In genomic region chr10:77711683-77712049, GRCh38 we compare ENCODE assay signal across 9 cellular contexts.
DNase-seq lines count a peak whose midpoint lies in the region; ATAC-seq and TF ChIP-seq lines count a peak whose summit lies in the region.
"Had no signal": no experiment of that assay in that cellular context is flagged by ENCODE, and none has a peak within 500 bp of the region (broad histone marks: within the 10 kb centered on the region; RNA-seq: fewer than 3 reads in every experiment).

No MANE protein-coding gene starts in this region.

- no peak overlapping the region for H3K27ac Mint-ChIP-seq in activated CD4-positive, alpha-beta T cell treated with anti-CD3 and anti-CD28 coated beads, Interleukin-2, amount 10 ng/mL, durations not matched to agents 24 days and 14 days
- no peak overlapping the region for H3K27ac Mint-ChIP-seq in activated CD4-positive, alpha-beta T cell treated with anti-CD3 and anti-CD28 coated beads, Interleukin-2, amount 10 ng/mL, durations not matched to agents 7 days and 5 days
- no peak overlapping the region for H3K27ac Mint-ChIP-seq in stimulated activated memory B cell treated with anti-CD40 and anti-IgM and Interleukin-4, amounts not matched to agents 10 μg/mL and 1 μg/mL and 100 μg/mL, for 72 hours

- peak; percentile 6 for ATAC-seq in HG03439 (IDR thresholded peaks at IDR 0.05; ENCODE audit: unreplicated experiment)
- ATAC-seq in stimulated activated memory B cell treated with anti-CD40 and anti-IgM and Interleukin-4, amounts not matched to agents 10 μg/mL and 1 μg/mL and 100 μg/mL, for 72 hours: peak; percentile 4
- ATAC-seq in GM19463 (IDR thresholded peaks at IDR 0.05; ENCODE audit: unreplicated experiment): no peak

- CTCF ChIA-PET in activated CD4-positive, alpha-beta T cell treated with anti-CD3 and anti-CD28 coated beads, Interleukin-2, amount 10 ng/mL, durations not matched to agents 7 days and 5 days (lab: Charles Lee): interaction anchor here (0.7 to 3.1 kb wide), 12 partner anchors 13 to 546 kb away, joined by 3 to 18 read pairs (median 4); no protein-coding TSS in a partner anchor

- DNase-seq in activated CD4-positive, alpha-beta T cell treated with anti-CD3 and anti-CD28 coated beads, Interleukin-2, amount 10 ng/mL, durations not matched to agents 24 days and 14 days: no peak
- DNase-seq in activated CD4-positive, alpha-beta T cell treated with anti-CD3 and anti-CD28 coated beads, Interleukin-2, amount 10 ng/mL, durations not matched to agents 7 days and 5 days: no peak
- DNase-seq in coronary artery (ENCODE audit: low spot score) (no peak), NCI-H1092 (lab: John Stamatoyannopoulos, UW) (no peak), NCI-H2081 treated with DMSO at 0.1 percent for 48 hours (lab: John Stamatoyannopoulos, UW) (no peak)

- H3K36me3 Mint-ChIP-seq in activated CD4-positive, alpha-beta T cell treated with anti-CD3 and anti-CD28 coated beads, Interleukin-2, amount 10 ng/mL, durations not matched to agents 24 days and 14 days (ENCODE audit: low read depth): no peaks in the 10 kb centered on the region
- no peaks in the 10 kb centered on the region for H3K36me3 Mint-ChIP-seq in activated CD4-positive, alpha-beta T cell treated with anti-CD3 and anti-CD28 coated beads, Interleukin-2, amount 10 ng/mL, durations not matched to agents 7 days and 5 days (ENCODE audit: low read depth)
- H3K36me3 Mint-ChIP-seq in stimulated activated memory B cell treated with anti-CD40 and anti-IgM and Interleukin-4, amounts not matched to agents 10 μg/mL and 1 μg/mL and 100 μg/mL, for 72 hours: no peaks in the 10 kb centered on the region

- H3K9me3 Mint-ChIP-seq in activated CD4-positive, alpha-beta T cell treated with anti-CD3 and anti-CD28 coated beads, Interleukin-2, amount 10 ng/mL, durations not matched to agents 24 days and 14 days: no peaks in the 10 kb centered on the region
- H3K9me3 Mint-ChIP-seq in activated CD4-positive, alpha-beta T cell treated with anti-CD3 and anti-CD28 coated beads, Interleukin-2, amount 10 ng/mL, durations not matched to agents 7 days and 5 days: no peaks in the 10 kb centered on the region
- no peaks in the 10 kb centered on the region for H3K9me3 Mint-ChIP-seq in stimulated activated memory B cell treated with anti-CD40 and anti-IgM and Interleukin-4, amounts not matched to agents 10 μg/mL and 1 μg/mL and 100 μg/mL, for 72 hours

- peak overlapping the region; percentile 69 for H3K4me3 ChIP-seq in coronary artery

- H3K27me3 Mint-ChIP-seq in activated CD4-positive, alpha-beta T cell treated with anti-CD3 and anti-CD28 coated beads, Interleukin-2, amount 10 ng/mL, durations not matched to agents 24 days and 14 days: peaks cover 34% of the 10 kb centered on the region
- H3K27me3 Mint-ChIP-seq in activated CD4-positive, alpha-beta T cell treated with anti-CD3 and anti-CD28 coated beads, Interleukin-2, amount 10 ng/mL, durations not matched to agents 7 days and 5 days: peaks cover 18% of the 10 kb centered on the region
- H3K27me3 Mint-ChIP-seq in stimulated activated memory B cell treated with anti-CD40 and anti-IgM and Interleukin-4, amounts not matched to agents 10 μg/mL and 1 μg/mL and 100 μg/mL, for 72 hours: peaks cover 26% of the 10 kb centered on the region

- H3K4me3 Mint-ChIP-seq in activated CD4-positive, alpha-beta T cell treated with anti-CD3 and anti-CD28 coated beads, Interleukin-2, amount 10 ng/mL, durations not matched to agents 24 days and 14 days: peak overlapping the region; percentile 61
- no peak overlapping the region for H3K4me3 Mint-ChIP-seq in activated CD4-positive, alpha-beta T cell treated with anti-CD3 and anti-CD28 coated beads, Interleukin-2, amount 10 ng/mL, durations not matched to agents 7 days and 5 days
- peak overlapping the region; percentile 55 for H3K4me3 Mint-ChIP-seq in stimulated activated memory B cell treated with anti-CD40 and anti-IgM and Interleukin-4, amounts not matched to agents 10 μg/mL and 1 μg/mL and 100 μg/mL, for 72 hours

- peaks cover 5% of the 10 kb centered on the region for H3K4me1 Mint-ChIP-seq in activated CD4-positive, alpha-beta T cell treated with anti-CD3 and anti-CD28 coated beads, Interleukin-2, amount 10 ng/mL, durations not matched to agents 24 days and 14 days
- H3K4me1 Mint-ChIP-seq in activated CD4-positive, alpha-beta T cell treated with anti-CD3 and anti-CD28 coated beads, Interleukin-2, amount 10 ng/mL, durations not matched to agents 7 days and 5 days: peaks cover 3% of the 10 kb centered on the region
- H3K4me1 Mint-ChIP-seq in stimulated activated memory B cell treated with anti-CD40 and anti-IgM and Interleukin-4, amounts not matched to agents 10 μg/mL and 1 μg/mL and 100 μg/mL, for 72 hours: peaks cover 21% of the 10 kb centered on the region

- POLR2A ChIA-PET in activated CD4-positive, alpha-beta T cell treated with anti-CD3 and anti-CD28 coated beads, Interleukin-2, amount 10 ng/mL, durations not matched to agents 7 days and 5 days (lab: Charles Lee): no interaction called here

- intact Hi-C loops in activated CD4-positive, alpha-beta T cell treated with anti-CD3 and anti-CD28 coated beads, Interleukin-2, amount 10 ng/mL, durations not matched to agents 24 days and 14 days (cut with micrococcal nuclease): loop anchor here (5.0 kb wide), 1 partner anchor 539 kb away; no protein-coding TSS in a partner anchor

- peak; percentile 4 for TF ChIP-seq CTCF in coronary artery (IDR thresholded peaks at IDR 0.05)

- no peak overlapping the region for H3K27ac ChIP-seq in coronary artery
- H3K27ac ChIP-seq: ovary had no signal
